1 cellular context compared by ENCODE assay signal in the genomic region with DNA sequence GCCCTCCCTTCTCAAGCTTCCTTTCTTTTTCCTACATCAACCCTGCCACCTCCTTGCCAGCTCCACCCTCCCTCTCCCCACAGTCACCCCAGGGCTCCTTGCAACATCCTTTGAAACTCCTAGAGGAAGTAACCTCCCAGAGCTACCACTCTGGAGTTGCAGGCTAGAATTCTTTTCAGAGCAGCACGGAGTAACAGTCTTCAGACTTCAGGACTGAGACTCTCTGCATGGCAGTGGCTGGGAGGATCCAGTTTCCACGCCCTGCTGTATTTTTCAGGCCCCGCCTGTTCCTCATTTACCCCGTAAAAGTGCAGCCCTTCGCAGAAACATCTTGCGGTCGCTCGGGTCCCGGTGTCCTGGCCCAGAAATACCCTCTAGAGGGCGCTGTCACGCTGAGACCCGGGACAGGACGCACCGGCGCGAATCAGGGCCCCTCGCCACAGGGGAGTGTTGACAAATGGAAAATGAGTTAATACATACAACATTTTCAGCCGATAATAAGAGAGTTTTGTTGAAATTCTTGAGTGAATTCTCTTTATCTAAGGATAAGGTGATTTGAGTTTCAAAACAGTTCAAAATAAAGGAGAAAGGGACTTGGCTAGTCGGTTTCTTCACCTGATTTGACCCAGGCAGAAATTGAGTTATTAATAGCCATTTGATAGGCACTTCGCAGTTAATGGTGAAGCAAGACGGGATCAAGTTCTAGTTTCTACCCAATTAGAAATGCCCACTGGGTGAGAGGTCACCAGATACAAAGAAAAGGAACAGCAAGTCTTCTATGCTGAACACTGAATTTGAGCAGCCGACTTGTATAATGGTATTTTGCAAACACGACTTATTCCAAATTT.
TF ChIP-seq lines count a peak whose summit lies in the region.

No MANE protein-coding gene starts in this region.

TF ChIP-seq in K562, 482 proteins besides CTCF, POLR2A, EP300 and RAD21 (continued from another document):
- TF ChIP-seq ZNF239 (CRISPR knock-in tag; IDR thresholded peaks at IDR 0.05), result no peak
- no peak for TF ChIP-seq ZNF143 (CRISPR knock-in tag; IDR thresholded peaks at IDR 0.05)
- TF ChIP-seq PHTF2 (CRISPR knock-in tag; IDR thresholded peaks at IDR 0.05), result no peak
- TF ChIP-seq HDGF (IDR thresholded peaks at IDR 0.05), result no peak
TF ChIP-seq in K562: peak in this region for 39.
